Comparison of ENCODE assay signal across 13 cellular contexts in the genomic region with DNA sequence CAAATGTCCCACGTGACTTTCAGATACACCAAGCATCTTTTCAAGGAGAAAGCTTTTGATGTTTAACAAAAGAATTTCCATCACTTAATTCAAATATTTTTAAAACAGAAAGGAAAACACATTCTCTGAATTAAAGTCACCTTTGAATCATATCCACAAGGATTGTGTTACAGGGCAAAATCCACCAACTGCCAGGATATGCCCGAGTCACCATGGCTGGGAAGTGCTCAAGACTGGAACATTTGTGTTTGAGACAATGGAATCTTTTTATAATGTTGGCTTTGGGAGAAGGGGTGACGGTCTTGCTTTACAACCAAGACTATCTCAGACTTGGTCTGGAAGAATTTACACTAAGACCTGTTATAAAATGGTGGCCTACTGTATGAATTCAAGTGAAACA. TPM values are rescaled to one million over a fixed set of nuclear protein-coding genes. Genes with fewer than 3 reads are reported as not detected.
DNase-seq lines count a peak whose midpoint lies in the region; ATAC-seq, FAIRE-seq and TF ChIP-seq lines count a peak whose summit lies in the region.
"Had no signal": no experiment of that assay in that cellular context is flagged by ENCODE, and none has a peak within 500 bp of the region (broad histone marks: within the 10 kb centered on the region; RNA-seq: fewer than 3 reads in every experiment).

No MANE protein-coding gene starts in this region.

- H3K27ac ChIP-seq in SK-N-MC = peak overlapping the region; percentile 19; the same call in 1 of the 2 replicates
- H3K27ac ChIP-seq: RWPE1 had no signal

- peaks cover 4 to 10% of the 10 kb centered on the region in 2 donors for H3K36me3 Mint-ChIP-seq in activated T-cell treated with anti-CD3 and anti-CD28 coated beads, Interleukin-2, amount 50 U/mL, for 72 hours (ENCODE audit: insufficient read depth in 2 of 2)
- peaks cover 63% of the 10 kb centered on the region for H3K36me3 Mint-ChIP-seq in stimulated activated effector memory CD8-positive, alpha-beta T cell treated with anti-CD3 and anti-CD28 coated beads, Interleukin-12 subunit alpha, Interleukin-12 subunit beta, amount 100 ng/mL, for 72 hours

- FAIRE-seq in D721Med (lab: Jason Lieb, UNC) = no peak
- FAIRE-seq: urothelium cell line had no signal

- intact Hi-C loops in Right ventricle myocardium inferior (cut with DNase I) = no loop called here

- H3K4me3 ChIP-seq in SK-N-MC = no peak overlapping the region
- H3K4me3 ChIP-seq in fibroblast of mammary gland (ENCODE audit: control insufficient read depth, low read depth, low read length) = no peak overlapping the region
- H3K4me3 ChIP-seq: skin epidermis had no signal

- H3K9ac ChIP-seq in SK-N-MC (ENCODE audit: insufficient read length) = no peak overlapping the region

- H3K9me3 Mint-ChIP-seq in activated T-cell treated with anti-CD3 and anti-CD28 coated beads, Interleukin-2, amount 50 U/mL, for 72 hours = no peaks in the 10 kb centered on the region
- no peaks in the 10 kb centered on the region for H3K9me3 Mint-ChIP-seq in stimulated activated effector memory CD8-positive, alpha-beta T cell treated with anti-CD3 and anti-CD28 coated beads, Interleukin-12 subunit alpha, Interleukin-12 subunit beta, amount 100 ng/mL, for 72 hours

- no peak for TF ChIP-seq CTCF in fibroblast of mammary gland (conservative IDR thresholded peaks at IDR 0.05; ENCODE audit: control insufficient read depth, insufficient read depth, low read depth, low read length)
- no peak for TF ChIP-seq CTCF in D721Med (IDR thresholded peaks at IDR 0.05; ENCODE audit: insufficient read depth, missing control alignments)

- H3K36me3 ChIP-seq in SK-N-MC (ENCODE audit: insufficient read depth, low read length) = peaks cover 54% of the 10 kb centered on the region

- DNase-seq in activated T-cell treated with anti-CD3 and anti-CD28 coated beads, Interleukin-2, amount 50 U/mL, for 72 hours = no peak
- DNase-seq in activated T-cell treated with anti-CD3 and anti-CD28 coated beads, Interleukin-2, amount 50 U/mL, for 48 hours = no peak
- DNase-seq in SK-N-MC (ENCODE audit: low read depth, low spot score) (no peak), fibroblast of mammary gland (ENCODE audit: low read depth) (peak; percentile 52), D721Med (ENCODE audit: insufficient read length, low spot score) (no peak), DMS53 treated with DMSO at 0.1 percent for 48 hours (lab: John Stamatoyannopoulos, UW; ENCODE audit: unreplicated experiment) (no peak), Right ventricle myocardium inferior (ENCODE audit: missing footprints) (no peak)
- no peak for DNase-seq in stimulated activated effector memory CD8-positive, alpha-beta T cell treated with anti-CD3 and anti-CD28 coated beads, Interleukin-12 subunit alpha, Interleukin-12 subunit beta, amount 100 ng/mL, for 72 hours (ENCODE audit: low spot score in 2 of 2)
- DNase-seq: activated effector memory CD4-positive, alpha-beta T cell treated with anti-CD3 and anti-CD28 coated beads, Interleukin-2, amount 50 U/mL, for 16 hours; NCI-H524 treated with DMSO at 0.1 percent for 48 hours had no signal

- H3K27ac Mint-ChIP-seq in activated T-cell treated with anti-CD3 and anti-CD28 coated beads, Interleukin-2, amount 50 U/mL, for 72 hours = peak overlapping the region; percentile 77
- H3K27ac Mint-ChIP-seq in stimulated activated effector memory CD8-positive, alpha-beta T cell treated with anti-CD3 and anti-CD28 coated beads, Interleukin-12 subunit alpha, Interleukin-12 subunit beta, amount 100 ng/mL, for 72 hours = peak overlapping the region; percentile 1

- H3K9me3 ChIP-seq in SK-N-MC (ENCODE audit: low read depth, low read length) = no peaks in the 10 kb centered on the region

- peak overlapping the region; percentile 46 to 49 for H3K4me3 Mint-ChIP-seq in activated T-cell treated with anti-CD3 and anti-CD28 coated beads, Interleukin-2, amount 50 U/mL, for 72 hours
- H3K4me3 Mint-ChIP-seq in stimulated activated effector memory CD8-positive, alpha-beta T cell treated with anti-CD3 and anti-CD28 coated beads, Interleukin-12 subunit alpha, Interleukin-12 subunit beta, amount 100 ng/mL, for 72 hours = no peak overlapping the region

- H3K4me1 Mint-ChIP-seq in activated T-cell treated with anti-CD3 and anti-CD28 coated beads, Interleukin-2, amount 50 U/mL, for 72 hours (ENCODE audit: low read depth) = peaks cover 22% of the 10 kb centered on the region
- H3K4me1 Mint-ChIP-seq in stimulated activated effector memory CD8-positive, alpha-beta T cell treated with anti-CD3 and anti-CD28 coated beads, Interleukin-12 subunit alpha, Interleukin-12 subunit beta, amount 100 ng/mL, for 72 hours = peaks cover 21% of the 10 kb centered on the region

- no peak for ATAC-seq in activated T-cell treated with anti-CD3 and anti-CD28 coated beads, Interleukin-2, amount 50 U/mL, for 72 hours (replicated peaks in 1 of 2)
- ATAC-seq in stimulated activated effector memory CD8-positive, alpha-beta T cell treated with anti-CD3 and anti-CD28 coated beads, Interleukin-12 subunit alpha, Interleukin-12 subunit beta, amount 100 ng/mL, for 72 hours = no peak
- ATAC-seq in Right ventricle myocardium inferior = no peak

- H3K27me3 Mint-ChIP-seq in activated T-cell treated with anti-CD3 and anti-CD28 coated beads, Interleukin-2, amount 50 U/mL, for 72 hours (ENCODE audit: low read depth) = no peaks in the 10 kb centered on the region

RNA-seq across cellular contexts. Expression of gene BID, which starts 40.8 kb away (rescaled TPM):
- 10 to 100 TPM in 1 of 2 donors, 1 to 10 TPM in 1; 7.7 to 11.6 TPM for total RNA-seq in activated T-cell treated with anti-CD3 and anti-CD28 coated beads, Interleukin-2, amount 50 U/mL, for 72 hours
- 23.2 TPM for total RNA-seq in Right ventricle myocardium inferior
